In genomic region chr6:63661769-63662168, GRCh38 we compare ENCODE assay signal across 18 cellular contexts. TPM values are rescaled to one million over a fixed set of nuclear protein-coding genes. Genes with fewer than 3 reads are reported as not detected.
A peak's percentile ranks its signal among the peaks of the same experiment; 100 is the strongest.
DNase-seq lines count a peak whose midpoint lies in the region; ATAC-seq and TF ChIP-seq lines count a peak whose summit lies in the region.
"Had no signal": no experiment of that assay in that cellular context is flagged by ENCODE, and none has a peak within 500 bp of the region (broad histone marks: within the 10 kb centered on the region; RNA-seq: fewer than 3 reads in every experiment).

No MANE protein-coding gene starts in this region.

- no peaks in the 10 kb centered on the region for H3K9me3 Mint-ChIP-seq in activated T-cell treated with anti-CD3 and anti-CD28 coated beads, Interleukin-2, amount 50 U/mL, for 24 hours
- H3K9me3 Mint-ChIP-seq in activated T-cell treated with anti-CD3 and anti-CD28 coated beads, Interleukin-2, amount 50 U/mL, for 72 hours: no peaks in the 10 kb centered on the region
- no peaks in the 10 kb centered on the region for H3K9me3 Mint-ChIP-seq in memory B cell
- H3K9me3 Mint-ChIP-seq in stimulated activated effector memory CD8-positive, alpha-beta T cell treated with anti-CD3 and anti-CD28 coated beads, Interleukin-12 subunit alpha, Interleukin-12 subunit beta, amount 100 ng/mL, for 72 hours: no peaks in the 10 kb centered on the region
- H3K9me3 Mint-ChIP-seq: CD14-positive monocyte; CD8-positive, alpha-beta T cell; H9 had no signal

- peaks cover 2% of the 10 kb centered on the region; the same call in 1 of the 2 replicates for H4K20me1 ChIP-seq in DOHH2 (ENCODE audit: control insufficient read depth, insufficient read depth, low read depth, low read length)

- no peaks in the 10 kb centered on the region for H3K27me3 Mint-ChIP-seq in activated T-cell treated with anti-CD3 and anti-CD28 coated beads, Interleukin-2, amount 50 U/mL, for 24 hours
- H3K27me3 Mint-ChIP-seq in activated T-cell treated with anti-CD3 and anti-CD28 coated beads, Interleukin-2, amount 50 U/mL, for 72 hours (ENCODE audit: low read depth): no peaks in the 10 kb centered on the region
- no peaks in the 10 kb centered on the region for H3K27me3 Mint-ChIP-seq in memory B cell

- peaks cover 33% of the 10 kb centered on the region for H3F3A ChIP-seq in DOHH2 (ENCODE audit: control insufficient read depth, insufficient read depth)

- H3K36me3 Mint-ChIP-seq in activated T-cell treated with anti-CD3 and anti-CD28 coated beads, Interleukin-2, amount 50 U/mL, for 24 hours (ENCODE audit: low read depth): peaks cover 4% of the 10 kb centered on the region
- H3K36me3 Mint-ChIP-seq in activated T-cell treated with anti-CD3 and anti-CD28 coated beads, Interleukin-2, amount 50 U/mL, for 72 hours (ENCODE audit: insufficient read depth in 2 of 2): no peaks in the 10 kb centered on the region
- peaks cover 5% of the 10 kb centered on the region for H3K36me3 Mint-ChIP-seq in memory B cell
- no peaks in the 10 kb centered on the region for H3K36me3 Mint-ChIP-seq in stimulated activated effector memory CD8-positive, alpha-beta T cell treated with anti-CD3 and anti-CD28 coated beads, Interleukin-12 subunit alpha, Interleukin-12 subunit beta, amount 100 ng/mL, for 72 hours

- peak overlapping the region; percentile 72; the same call in 1 of the 2 replicates for H3K4me2 ChIP-seq in DOHH2 (ENCODE audit: low read length)
- H3K4me2 ChIP-seq: A549, BLaER1 had no signal

- peak overlapping the region; percentile 64 for H3K27ac Mint-ChIP-seq in activated T-cell treated with anti-CD3 and anti-CD28 coated beads, Interleukin-2, amount 50 U/mL, for 24 hours
- H3K27ac Mint-ChIP-seq in activated T-cell treated with anti-CD3 and anti-CD28 coated beads, Interleukin-2, amount 50 U/mL, for 72 hours: no peak overlapping the region
- peak overlapping the region; percentile 38 for H3K27ac Mint-ChIP-seq in memory B cell
- peak overlapping the region; percentile 15 for H3K27ac Mint-ChIP-seq in stimulated activated effector memory CD8-positive, alpha-beta T cell treated with anti-CD3 and anti-CD28 coated beads, Interleukin-12 subunit alpha, Interleukin-12 subunit beta, amount 100 ng/mL, for 72 hours
- H3K27ac Mint-ChIP-seq: CD8-positive, alpha-beta T cell had no signal

- peaks cover 46% of the 10 kb centered on the region for H3K36me3 ChIP-seq in DOHH2 (ENCODE audit: control insufficient read depth, low read length)

- H3K4me3 ChIP-seq in DOHH2 (ENCODE audit: low read length): no peak overlapping the region
- H3K4me3 ChIP-seq: A549, BLaER1, GM12878 had no signal

- in situ Hi-C loops in KBM-7 (cut with MboI; ENCODE audit: low pct_unique_long_range_greater_than_20kb, low sequenced_read_pairs): no loop called here

- no peak for DNase-seq in activated T-cell treated with anti-CD3 and anti-CD28 coated beads, Interleukin-2, amount 50 U/mL, for 24 hours
- no peak for DNase-seq in activated T-cell treated with anti-CD3 and anti-CD28 coated beads, Interleukin-2, amount 50 U/mL, for 72 hours
- no peak for DNase-seq in memory B cell (ENCODE audit: low spot score in 2 of 2)
- DNase-seq in stimulated activated effector memory CD8-positive, alpha-beta T cell treated with anti-CD3 and anti-CD28 coated beads, Interleukin-12 subunit alpha, Interleukin-12 subunit beta, amount 100 ng/mL, for 72 hours (ENCODE audit: low spot score in 2 of 2): no peak
- DNase-seq in KBM-7: no peak
- DNase-seq: AML-193; Calu3; CD8-positive, alpha-beta T cell; DMS79 treated with DMSO at 0.1 percent for 48 hours; EL; H9 had no signal

- no peaks in the 10 kb centered on the region for H3K9me3 ChIP-seq in DOHH2 (ENCODE audit: control insufficient read depth, insufficient read depth, low read length)
- H3K9me3 ChIP-seq: A549, BLaER1 had no signal

- H3K79me2 ChIP-seq in DOHH2 (ENCODE audit: control insufficient read depth, low read length): peaks cover 98% of the 10 kb centered on the region

- H3K9me2 ChIP-seq in DOHH2 (replicated peaks; ENCODE audit: control insufficient read depth, low read length): no peaks in the 10 kb centered on the region

- TF ChIP-seq CTCF in DOHH2 (IDR thresholded peaks at IDR 0.05; ENCODE audit: low read depth, low read length, poor library complexity, severe bottlenecking): no peak

- ATAC-seq in activated T-cell treated with anti-CD3 and anti-CD28 coated beads, Interleukin-2, amount 50 U/mL, for 72 hours (replicated peaks in 1 of 2): no peak
- ATAC-seq in memory B cell (ENCODE audit: low read depth) (no peak), HG03025 (IDR thresholded peaks at IDR 0.05; ENCODE audit: low FRiP score, unreplicated experiment) (no peak)
- no peak for ATAC-seq in stimulated activated effector memory CD8-positive, alpha-beta T cell treated with anti-CD3 and anti-CD28 coated beads, Interleukin-12 subunit alpha, Interleukin-12 subunit beta, amount 100 ng/mL, for 72 hours
- ATAC-seq: A549; CD8-positive, alpha-beta T cell; GM12878 had no signal

- no peaks in the 10 kb centered on the region for H3K27me3 ChIP-seq in DOHH2 (ENCODE audit: control insufficient read depth, low read length)
- H3K27me3 ChIP-seq: BLaER1 had no signal

- no peak overlapping the region for H3K4me3 Mint-ChIP-seq in activated T-cell treated with anti-CD3 and anti-CD28 coated beads, Interleukin-2, amount 50 U/mL, for 24 hours
- no peak overlapping the region for H3K4me3 Mint-ChIP-seq in activated T-cell treated with anti-CD3 and anti-CD28 coated beads, Interleukin-2, amount 50 U/mL, for 72 hours
- no peak overlapping the region for H3K4me3 Mint-ChIP-seq in memory B cell
- H3K4me3 Mint-ChIP-seq in stimulated activated effector memory CD8-positive, alpha-beta T cell treated with anti-CD3 and anti-CD28 coated beads, Interleukin-12 subunit alpha, Interleukin-12 subunit beta, amount 100 ng/mL, for 72 hours: no peak overlapping the region
- H3K4me3 Mint-ChIP-seq: CD14-positive monocyte; CD8-positive, alpha-beta T cell; H9 had no signal

- H3K4me1 ChIP-seq in DOHH2 (ENCODE audit: control insufficient read depth, low read length): peaks cover 93% of the 10 kb centered on the region

- H3K4me1 Mint-ChIP-seq in activated T-cell treated with anti-CD3 and anti-CD28 coated beads, Interleukin-2, amount 50 U/mL, for 24 hours (ENCODE audit: low read depth): peaks cover 79% of the 10 kb centered on the region
- H3K4me1 Mint-ChIP-seq in activated T-cell treated with anti-CD3 and anti-CD28 coated beads, Interleukin-2, amount 50 U/mL, for 72 hours (ENCODE audit: low read depth): peaks cover 56% of the 10 kb centered on the region
- H3K4me1 Mint-ChIP-seq in memory B cell: peaks cover 45% of the 10 kb centered on the region
- peaks cover 56% of the 10 kb centered on the region for H3K4me1 Mint-ChIP-seq in stimulated activated effector memory CD8-positive, alpha-beta T cell treated with anti-CD3 and anti-CD28 coated beads, Interleukin-12 subunit alpha, Interleukin-12 subunit beta, amount 100 ng/mL, for 72 hours

- H3K27ac ChIP-seq in DOHH2 (ENCODE audit: low read depth, low read length): peak overlapping the region; percentile 96
- H3K27ac ChIP-seq: 22Rv1, A549, BLaER1 had no signal

RNA-seq across cellular contexts. Expression of gene PHF3, which starts 26.2 kb away (rescaled TPM):
- 10 to 100 TPM; 69.7 to 72.6 TPM for total RNA-seq in activated T-cell treated with anti-CD3 and anti-CD28 coated beads, Interleukin-2, amount 50 U/mL, for 72 hours
